29 cellular contexts compared by ENCODE assay signal in the genomic region with DNA sequence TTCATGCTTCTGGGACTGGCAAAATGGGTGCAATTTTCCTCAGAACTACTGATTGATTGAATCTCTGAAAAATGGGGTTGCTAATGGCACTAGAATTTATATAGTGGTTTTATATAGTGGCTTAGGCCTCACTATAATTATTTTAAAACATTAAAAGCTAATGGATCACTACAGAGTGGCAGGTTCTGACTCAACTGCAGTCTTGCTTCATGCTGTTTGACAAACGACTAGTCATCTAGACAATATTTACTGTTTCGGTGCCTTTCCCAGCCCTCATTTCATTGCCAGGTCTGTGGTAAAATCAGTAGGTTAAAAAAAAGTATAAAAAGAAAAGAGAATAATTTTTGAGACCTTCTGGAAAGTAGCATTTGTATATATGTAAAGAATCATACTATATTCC.
DNase-seq lines count a peak whose midpoint lies in the region; ATAC-seq and TF ChIP-seq lines count a peak whose summit lies in the region.
"Had no signal": no experiment of that assay in that cellular context is flagged by ENCODE, and none has a peak within 500 bp of the region (broad histone marks: within the 10 kb centered on the region; RNA-seq: fewer than 3 reads in every experiment).

No MANE protein-coding gene starts in this region.

- ATAC-seq in PC-3 (peak; percentile 67), HG03159 (IDR thresholded peaks at IDR 0.05; ENCODE audit: unreplicated experiment) (no peak)

- dilution Hi-C loops in mammary epithelial cell (cut with HindIII; ENCODE audit: low sequenced_read_pairs), result no loop called here

- intact Hi-C loops in MCF 10A (cut with micrococcal nuclease) (no loop called here), mammary epithelial cell (cut with micrococcal nuclease) (no loop called here), PC-3 (cut with micrococcal nuclease) (loop anchor here (5.0 kb wide), 1 partner anchor 158 kb away; no protein-coding TSS in a partner anchor)

- no peaks in the 10 kb centered on the region for H3K36me3 Mint-ChIP-seq in MCF 10A (ENCODE audit: insufficient read depth, unreplicated experiment)
- H3K36me3 Mint-ChIP-seq: CD14-positive monocyte; CD8-positive, alpha-beta memory T cell had no signal

- H3K27me3 ChIP-seq in mammary epithelial cell (ENCODE audit: insufficient read depth, low read length) (no peaks in the 10 kb centered on the region), PC-3 (ENCODE audit: low read length) (no peaks in the 10 kb centered on the region), neural cell (ENCODE audit: insufficient read depth, low read depth, low read length) (no peaks in the 10 kb centered on the region), GM23248 (replicated peaks; ENCODE audit: insufficient read depth) (no peaks in the 10 kb centered on the region)
- H3K27me3 ChIP-seq: BE2C had no signal

- H4K20me1 ChIP-seq in mammary epithelial cell (ENCODE audit: insufficient read depth, low read length) (no peaks in the 10 kb centered on the region), PC-3 (ENCODE audit: low read length) (no peaks in the 10 kb centered on the region), neural cell (ENCODE audit: insufficient read depth) (no peaks in the 10 kb centered on the region), GM23248 (ENCODE audit: insufficient read depth) (no peaks in the 10 kb centered on the region)

- H2AFZ ChIP-seq in mammary epithelial cell (ENCODE audit: low read depth, low read length), result no peak overlapping the region
- H2AFZ ChIP-seq in PC-3 (ENCODE audit: low read length), result no peak overlapping the region
- no peak overlapping the region for H2AFZ ChIP-seq in neural cell (ENCODE audit: low read depth, low read length)
- H2AFZ ChIP-seq in GM23248, result no peak overlapping the region
- H2AFZ ChIP-seq: PC-9 had no signal

- 66% methylated on average over 2 of the region's 2 CpGs for WGBS in mammary epithelial cell (ENCODE audit: low coverage, missing lambda C conversion rate)
- 34 to 40% methylated on average over 2 of the region's 2 CpGs for WGBS in GM23248 (ENCODE audit: low coverage in 1 of 2, low lambda C conversion rate in 2 of 2, missing lambda C conversion rate in 2 of 2), 2 experiments

- H3K9me3 ChIP-seq in mammary epithelial cell (replicated peaks; ENCODE audit: insufficient read depth, low read length), result no peaks in the 10 kb centered on the region
- H3K9me3 ChIP-seq in PC-3 (ENCODE audit: low read length), result no peaks in the 10 kb centered on the region
- H3K9me3 ChIP-seq in neural cell (ENCODE audit: low read length), result no peaks in the 10 kb centered on the region
- H3K9me3 ChIP-seq in GM23248 (ENCODE audit: low read depth), result no peaks in the 10 kb centered on the region
- H3K9me3 ChIP-seq: BE2C had no signal

- in situ Hi-C loops in mammary epithelial cell (cut with MboI; ENCODE audit: low sequenced_read_pairs in 2 of 2) (no loop called here), GM23248 (cut with MboI) (no loop called here), KBM-7 (cut with MboI; ENCODE audit: low pct_unique_long_range_greater_than_20kb, low sequenced_read_pairs) (no loop called here)

- no peak for TF ChIP-seq RAD21 in neural cell (conservative IDR thresholded peaks at IDR 0.05)

- H3K79me2 ChIP-seq in mammary epithelial cell (ENCODE audit: insufficient read depth, low read length), result no peaks in the 10 kb centered on the region
- no peaks in the 10 kb centered on the region for H3K79me2 ChIP-seq in PC-3 (ENCODE audit: low read length)
- H3K79me2 ChIP-seq in neural cell (replicated peaks; ENCODE audit: insufficient read depth, low read length), result no peaks in the 10 kb centered on the region
- no peaks in the 10 kb centered on the region for H3K79me2 ChIP-seq in GM23248 (ENCODE audit: insufficient read depth)

- no peaks in the 10 kb centered on the region for H3K9me3 Mint-ChIP-seq in MCF 10A (ENCODE audit: unreplicated experiment)

- H3K4me1 ChIP-seq in mammary epithelial cell (ENCODE audit: insufficient read depth, low read length) (no peaks in the 10 kb centered on the region), PC-3 (ENCODE audit: insufficient read depth, low read length) (peaks cover 45% of the 10 kb centered on the region), GM23248 (ENCODE audit: insufficient read depth) (no peaks in the 10 kb centered on the region)
- H3K4me1 ChIP-seq: BE2C had no signal

- CTCF ChIA-PET in MCF 10A (lab: Yijun Ruan, JAX), result no interaction called here
- CTCF ChIA-PET in mammary epithelial cell (lab: Charles Lee; ENCODE audit: low non-redundant PET), result no interaction called here
- CTCF ChIA-PET in PC-3 (lab: Charles Lee), result no interaction called here

- H3K4me2 ChIP-seq in mammary epithelial cell (ENCODE audit: insufficient read depth, low read depth, low read length), result no peak overlapping the region
- peak overlapping the region; percentile 62 for H3K4me2 ChIP-seq in PC-3 (ENCODE audit: low read length)
- no peak overlapping the region for H3K4me2 ChIP-seq in neural cell (ENCODE audit: low read length)
- no peak overlapping the region for H3K4me2 ChIP-seq in GM23248 (ENCODE audit: unreplicated experiment)
- H3K4me2 ChIP-seq: KMS-11, PC-9 had no signal

- H3K9me2 ChIP-seq in PC-3 (replicated peaks; ENCODE audit: low read length), result no peaks in the 10 kb centered on the region
- no peaks in the 10 kb centered on the region for H3K9me2 ChIP-seq in neural cell (ENCODE audit: insufficient read depth, low read length)
- no peaks in the 10 kb centered on the region for H3K9me2 ChIP-seq in GM23248 (ENCODE audit: insufficient read depth)

- no peak overlapping the region for H3K4me3 ChIP-seq in mammary epithelial cell (replicated peaks in 1 of 3; ENCODE audit: insufficient read depth in 1 of 3, low read depth in 2 of 3, low read length in 3 of 3)
- no peak overlapping the region for H3K4me3 ChIP-seq in PC-3 (ENCODE audit: low read length)
- H3K4me3 ChIP-seq in neural cell (ENCODE audit: low read length), result no peak overlapping the region
- no peak overlapping the region for H3K4me3 ChIP-seq in GM23248
- H3K4me3 ChIP-seq: PC-9 had no signal

- POLR2A ChIA-PET in MCF 10A (lab: Yijun Ruan, JAX), result no interaction called here
- POLR2A ChIA-PET in PC-3 (lab: Charles Lee; ENCODE audit: unreplicated experiment), result no interaction called here

- H3K27ac Mint-ChIP-seq in MCF 10A (ENCODE audit: low read depth, unreplicated experiment), result no peak overlapping the region
- H3K27ac Mint-ChIP-seq: CD14-positive monocyte; CD8-positive, alpha-beta memory T cell; HFFc6 had no signal

- TF ChIP-seq CTCF in MCF 10A (IDR thresholded peaks at IDR 0.05; ENCODE audit: unreplicated experiment) (no peak), mammary epithelial cell (conservative IDR thresholded peaks at IDR 0.05 in 1 of 2, IDR thresholded peaks at IDR 0.05 in 1 of 2; ENCODE audit: extremely low read depth in 1 of 2, insufficient read depth in 1 of 2, low read depth in 1 of 2, low read length in 2 of 2) (no peak), PC-3 (conservative IDR thresholded peaks at IDR 0.05; ENCODE audit: low read depth, low read length) (no peak), neural cell (IDR thresholded peaks at IDR 0.05; ENCODE audit: poor library complexity, severe bottlenecking) (no peak)

- H3K27me3 Mint-ChIP-seq in MCF 10A (ENCODE audit: insufficient read depth, unreplicated experiment), result no peaks in the 10 kb centered on the region
- H3K27me3 Mint-ChIP-seq: CD8-positive, alpha-beta memory T cell had no signal

- H3K4me1 Mint-ChIP-seq in MCF 10A (ENCODE audit: insufficient read depth, unreplicated experiment), result no peaks in the 10 kb centered on the region
- H3K4me1 Mint-ChIP-seq: CD14-positive monocyte; CD8-positive, alpha-beta memory T cell had no signal

- H3K27ac ChIP-seq in mammary epithelial cell (ENCODE audit: insufficient read depth, low read depth, low read length) (no peak overlapping the region), PC-3 (ENCODE audit: low read length) (peak overlapping the region; percentile 83), neural cell (ENCODE audit: low read length) (no peak overlapping the region), GM23248 (no peak overlapping the region)
- H3K27ac ChIP-seq: 22Rv1, KMS-11, PC-9 had no signal

- DNase-seq in MCF 10A (ENCODE audit: unreplicated experiment), result peak; percentile 49
- DNase-seq in mammary epithelial cell, result no peak
- peak; percentile 72 for DNase-seq in PC-3
- peak; percentile 2 for DNase-seq in astrocyte of the hippocampus (ENCODE audit: low read depth, low spot score)
- DNase-seq in GM23248, result no peak
- DNase-seq in KBM-7, result no peak
- DNase-seq: BE2C; CD8-positive, alpha-beta memory T cell; DMS 273 treated with DMSO at 0.1 percent for 48 hours; H7; HFFc6; IMR-90; MV-4-11; NCI-H1105; NCI-H1436 treated with DMSO at 0.1 percent for 48 hours; NCI-H187 treated with DMSO at 0.1 percent for 48 hours; NCI-H2107; NCI-H226; NCI-H510A treated with DMSO at 0.1 percent for 48 hours; NCI-H82; NK-92 treated with Interleukin-12 subunit alpha and Interleukin-12 subunit beta, amount 100 ng/mL, for 24 hours; PC-9; SHP77 treated with DMSO at 0.1 percent for 48 hours; T-helper 1 cell had no signal

- H3K36me3 ChIP-seq in mammary epithelial cell (ENCODE audit: insufficient read depth, low read length) (no peaks in the 10 kb centered on the region), PC-3 (ENCODE audit: low read depth, low read length) (no peaks in the 10 kb centered on the region), neural cell (ENCODE audit: insufficient read depth, low read length) (no peaks in the 10 kb centered on the region), GM23248 (ENCODE audit: low read depth) (no peaks in the 10 kb centered on the region)
- H3K36me3 ChIP-seq: BE2C had no signal

- H3F3A ChIP-seq in PC-3 (ENCODE audit: low read length, unreplicated experiment) (no peaks in the 10 kb centered on the region), neural cell (ENCODE audit: insufficient read depth, low read length, poor library complexity, severe bottlenecking) (no peaks in the 10 kb centered on the region), GM23248 (ENCODE audit: insufficient read depth) (no peaks in the 10 kb centered on the region)

- BruUV-seq in MCF 10A (replicated peaks; lab: Mats Ljungman, UMichigan) (no TSS peak), mammary epithelial cell (replicated peaks; lab: Mats Ljungman, UMichigan) (no TSS peak), PC-3 (replicated peaks; lab: Mats Ljungman, UMichigan) (no TSS peak)

- H3K4me3 Mint-ChIP-seq in MCF 10A (ENCODE audit: unreplicated experiment), result no peak overlapping the region
- H3K4me3 Mint-ChIP-seq: CD14-positive monocyte; CD8-positive, alpha-beta memory T cell; HFFc6 had no signal

- no peak for TF ChIP-seq EP300 in neural cell (conservative IDR thresholded peaks at IDR 0.05; ENCODE audit: poor library complexity, severe bottlenecking)

- H3K9ac ChIP-seq in mammary epithelial cell (ENCODE audit: insufficient read depth, low read length) (no peak overlapping the region), PC-3 (ENCODE audit: low read length) (peak overlapping the region; percentile 24; the same call in 1 of the 2 replicates), neural cell (ENCODE audit: low read length) (no peak overlapping the region), GM23248 (no peak overlapping the region)
- H3K9ac ChIP-seq: KMS-11 had no signal

TF ChIP-seq in neural cell, 6 proteins besides CTCF, POLR2A, EP300 and RAD21:
- TF ChIP-seq POLR2AphosphoS5 (IDR thresholded peaks at IDR 0.05) (peak; percentile 73), SMC3 (conservative IDR thresholded peaks at IDR 0.05; ENCODE audit: poor library complexity) (no peak)

Comparison
In these comparisons a context has a peak if more than half of its experiments do, and no peak if none do; other contexts are left out.
1. DNase-seq: peak in MCF 10A (single experiment), PC-3 (single experiment) and astrocyte of the hippocampus (single experiment); none in mammary epithelial cell (single experiment), GM23248 (single experiment) and KBM-7 (single experiment).